In genomic region chr3:46112984-46113383, GRCh38 we compare ENCODE assay signal across 17 cellular contexts.
DNase-seq lines count a peak whose midpoint lies in the region; ATAC-seq and TF ChIP-seq lines count a peak whose summit lies in the region.
"Had no signal": no experiment of that assay in that cellular context is flagged by ENCODE, and none has a peak within 500 bp of the region (broad histone marks: within the 10 kb centered on the region; RNA-seq: fewer than 3 reads in every experiment).

No MANE protein-coding gene starts in this region.

- H3K36me3 ChIP-seq in mammary epithelial cell (ENCODE audit: insufficient read depth, low read length) (no peaks in the 10 kb centered on the region), smooth muscle cell (ENCODE audit: low read depth) (no peaks in the 10 kb centered on the region)
- H3K36me3 ChIP-seq: HAP-1 had no signal

- DNase-seq in HCEC 1CT: peak; percentile 93
- peak; percentile 69 for DNase-seq in M059J (ENCODE audit: low read depth)
- peak; percentile 48 for DNase-seq in mammary epithelial cell
- peak; percentile 9 for DNase-seq in kidney tubule cell (ENCODE audit: low spot score)
- no peak for DNase-seq in smooth muscle cell (lab: John Stamatoyannopoulos, UW; ENCODE audit: unreplicated experiment)
- DNase-seq in GM19240 (ENCODE audit: insufficient read length, low spot score): no peak
- DNase-seq: COR-L47, GDM1, GM23248, KBM-7, NCI-H1436, NCI-H1930, NCI-H524, NCI-H82 had no signal

- BruUV-seq in mammary epithelial cell (replicated peaks; lab: Mats Ljungman, UMichigan): no TSS peak

- no peaks in the 10 kb centered on the region for H3K27me3 ChIP-seq in mammary epithelial cell (ENCODE audit: insufficient read depth, low read length)
- H3K27me3 ChIP-seq in smooth muscle cell (ENCODE audit: low read depth): no peaks in the 10 kb centered on the region

- CTCF ChIA-PET in mammary epithelial cell (lab: Charles Lee; ENCODE audit: low non-redundant PET): no interaction called here

- ATAC-seq in GM21381 (IDR thresholded peaks at IDR 0.05; ENCODE audit: unreplicated experiment): no peak
- ATAC-seq in HG02884 (IDR thresholded peaks at IDR 0.05; ENCODE audit: unreplicated experiment): no peak

- in situ Hi-C loops in mammary epithelial cell (cut with MboI; ENCODE audit: low sequenced_read_pairs in 2 of 2): no loop called here

- no peaks in the 10 kb centered on the region for H4K20me1 ChIP-seq in mammary epithelial cell (ENCODE audit: insufficient read depth, low read length)
- H4K20me1 ChIP-seq in smooth muscle cell (ENCODE audit: low read depth): no peaks in the 10 kb centered on the region

- H3K4me1 ChIP-seq in mammary epithelial cell (ENCODE audit: insufficient read depth, low read length) (peaks cover 69% of the 10 kb centered on the region), smooth muscle cell (ENCODE audit: low read depth) (no peaks in the 10 kb centered on the region)
- H3K4me1 ChIP-seq: HAP-1 had no signal

- H3F3A ChIP-seq in smooth muscle cell (ENCODE audit: low read depth): peaks cover 6% of the 10 kb centered on the region

- H3K9me3 ChIP-seq in mammary epithelial cell (replicated peaks; ENCODE audit: insufficient read depth, low read length) (no peaks in the 10 kb centered on the region), smooth muscle cell (replicated peaks; ENCODE audit: low read depth) (no peaks in the 10 kb centered on the region)
- H3K9me3 ChIP-seq: HAP-1 had no signal

- 89% methylated on average over 3 of the region's 3 CpGs for WGBS in mammary epithelial cell (ENCODE audit: low coverage, missing lambda C conversion rate)
- WGBS in smooth muscle cell (ENCODE audit: low lambda C conversion rate): 77% methylated on average over 3 of the region's 3 CpGs

- dilution Hi-C loops in mammary epithelial cell (cut with HindIII; ENCODE audit: low sequenced_read_pairs): no loop called here

- H3K4me3 ChIP-seq in mammary epithelial cell (replicated peaks in 1 of 3; ENCODE audit: insufficient read depth in 1 of 3, low read depth in 2 of 3, low read length in 3 of 3): no peak overlapping the region
- no peak overlapping the region for H3K4me3 ChIP-seq in smooth muscle cell
- H3K4me3 ChIP-seq: GM23248, HAP-1 had no signal

- H3K27ac ChIP-seq in mammary epithelial cell (ENCODE audit: insufficient read depth, low read depth, low read length) (peak overlapping the region; percentile 6), smooth muscle cell (ENCODE audit: low read depth) (no peak overlapping the region)
- H3K27ac ChIP-seq: GM23248 had no signal

- TF ChIP-seq CTCF in mammary epithelial cell (conservative IDR thresholded peaks at IDR 0.05 in 1 of 2, IDR thresholded peaks at IDR 0.05 in 1 of 2; ENCODE audit: extremely low read depth in 1 of 2, insufficient read depth in 1 of 2, low read depth in 1 of 2, low read length in 2 of 2): no peak
- no peak for TF ChIP-seq CTCF in smooth muscle cell (IDR thresholded peaks at IDR 0.05; ENCODE audit: borderline replicate concordance, insufficient read depth, poor library complexity, severe bottlenecking)

- intact Hi-C loops in mammary epithelial cell (cut with micrococcal nuclease): loop anchor here (2.0 to 5.0 kb wide), 2 partner anchors 50 to 74 kb away; no protein-coding TSS in a partner anchor

- H2AFZ ChIP-seq in mammary epithelial cell (ENCODE audit: low read depth, low read length) (no peak overlapping the region), smooth muscle cell (ENCODE audit: low read depth) (no peak overlapping the region)
- H2AFZ ChIP-seq: GM23248 had no signal

- no peak overlapping the region for H3K4me2 ChIP-seq in mammary epithelial cell (ENCODE audit: insufficient read depth, low read depth, low read length)
- H3K4me2 ChIP-seq in smooth muscle cell: no peak overlapping the region

- H3K79me2 ChIP-seq in mammary epithelial cell (ENCODE audit: insufficient read depth, low read length) (no peaks in the 10 kb centered on the region), smooth muscle cell (ENCODE audit: low read depth) (no peaks in the 10 kb centered on the region)

- H3K9ac ChIP-seq in mammary epithelial cell (ENCODE audit: insufficient read depth, low read length) (no peak overlapping the region), smooth muscle cell (ENCODE audit: low read depth) (no peak overlapping the region)
- H3K9ac ChIP-seq: GM23248 had no signal

Comparison
In these comparisons a context has a peak if more than half of its experiments do, and no peak if none do; other contexts are left out.
1. DNase-seq: peak in HCEC 1CT (single experiment), M059J (single experiment), mammary epithelial cell (single experiment) and kidney tubule cell (single experiment); none in smooth muscle cell (single experiment) and GM19240 (single experiment).